ENCODE assay signal across 24 cellular contexts in the genomic region with DNA sequence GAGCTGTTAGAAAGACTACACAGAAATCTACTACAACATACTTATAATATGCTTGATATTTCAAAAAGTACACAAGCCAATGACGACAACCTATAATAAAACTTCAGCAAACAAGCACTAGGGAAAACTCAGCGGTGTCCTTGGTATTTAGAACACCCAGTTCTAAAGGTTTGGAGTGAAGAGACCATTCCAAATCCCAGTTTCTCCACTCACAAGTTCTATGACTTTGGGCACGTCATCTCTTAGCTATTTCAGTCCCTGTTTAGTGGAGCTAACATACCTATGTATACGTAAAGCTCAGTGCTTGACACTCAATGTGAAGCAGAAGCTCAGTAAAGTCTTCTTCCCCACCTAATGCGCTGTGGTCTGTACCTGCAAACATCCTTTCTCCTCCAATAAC. TPM values are rescaled to one million over a fixed set of nuclear protein-coding genes. Genes with fewer than 3 reads are reported as not detected.
DNase-seq lines count a peak whose midpoint lies in the region; ATAC-seq, FAIRE-seq and TF ChIP-seq lines count a peak whose summit lies in the region.
"Had no signal": no experiment of that assay in that cellular context is flagged by ENCODE, and none has a peak within 500 bp of the region (broad histone marks: within the 10 kb centered on the region; RNA-seq: fewer than 3 reads in every experiment).

No MANE protein-coding gene starts in this region.

- peaks cover 13% of the 10 kb centered on the region for H3K79me2 ChIP-seq in astrocyte (ENCODE audit: insufficient read depth, low read length)

- H3K36me3 ChIP-seq in astrocyte (ENCODE audit: insufficient read depth, low read length): no peaks in the 10 kb centered on the region
- no peaks in the 10 kb centered on the region for H3K36me3 ChIP-seq in mucosa of rectum (ENCODE audit: control insufficient read depth in 2 of 2, insufficient read depth in 2 of 2, low read length in 2 of 2)
- no peaks in the 10 kb centered on the region for H3K36me3 ChIP-seq in upper lobe of left lung
- H3K36me3 ChIP-seq: BLaER1, cardiac muscle cell, neutrophil, spleen had no signal

- H4K20me1 ChIP-seq in astrocyte (ENCODE audit: insufficient read depth, low read length): no peaks in the 10 kb centered on the region
- H4K20me1 ChIP-seq: BLaER1 had no signal

- peaks cover 87% of the 10 kb centered on the region for H3K4me1 Mint-ChIP-seq in activated naive CD4-positive, alpha-beta T cell treated with anti-CD3 and anti-CD28 coated beads, Interleukin-2, amount 50 U/mL, for 24 hours
- H3K4me1 Mint-ChIP-seq in activated naive CD4-positive, alpha-beta T cell treated with anti-CD3 and anti-CD28 coated beads for 36 hours (ENCODE audit: low read depth): peaks cover 76% of the 10 kb centered on the region
- H3K4me1 Mint-ChIP-seq in astrocyte (ENCODE audit: low read depth, unreplicated experiment): peaks cover 27% of the 10 kb centered on the region
- peaks cover 13 to 62% of the 10 kb centered on the region in 2 donors for H3K4me1 Mint-ChIP-seq in effector memory CD8-positive, alpha-beta T cell (ENCODE audit: low read depth in 2 of 2)

- H2AFZ ChIP-seq in astrocyte (ENCODE audit: low read depth, low read length): no peak overlapping the region

- FAIRE-seq in astrocyte (lab: Jason Lieb, UNC): no peak

- CTCF ChIA-PET in activated naive CD4-positive, alpha-beta T cell treated with anti-CD3 and anti-CD28 coated beads for 36 hours (lab: Charles Lee): interaction anchor here (0.6 to 1.2 kb wide), 2 partner anchors 46 to 55 kb away, joined by 3 to 4 read pairs; no protein-coding TSS in a partner anchor

- intact Hi-C loops in activated naive CD4-positive, alpha-beta T cell treated with anti-CD3 and anti-CD28 coated beads for 36 hours (cut with micrococcal nuclease): no loop called here

- peak in 1 of 4 donors; percentile 39 for TF ChIP-seq EP300 in upper lobe of left lung (IDR thresholded peaks at IDR 0.05)

- H3K27ac ChIP-seq in astrocyte (ENCODE audit: low read depth, low read length): no peak overlapping the region
- H3K27ac ChIP-seq in mucosa of rectum (ENCODE audit: low read depth in 2 of 2, low read length in 2 of 2): peak overlapping the region; percentile 11 to 12
- peak overlapping the region in 2 of 4 donors; percentile 16 to 27 for H3K27ac ChIP-seq in upper lobe of left lung
- H3K27ac ChIP-seq: BLaER1, cardiac muscle cell, neutrophil, spleen, VCaP had no signal

- H3K4me1 ChIP-seq in astrocyte (ENCODE audit: insufficient read depth, low read length): peaks cover 14% of the 10 kb centered on the region
- peaks cover 2 to 11% of the 10 kb centered on the region in 2 donors for H3K4me1 ChIP-seq in mucosa of rectum (ENCODE audit: control insufficient read depth in 2 of 2, insufficient read depth in 2 of 2, low read length in 2 of 2)
- H3K4me1 ChIP-seq in upper lobe of left lung: peaks cover 10 to 16% (median 12%) of the 10 kb centered on the region in 4 donors
- H3K4me1 ChIP-seq: BLaER1 had no signal

- peak; percentile 31 to 81 for ATAC-seq in upper lobe of left lung (ENCODE audit: low FRiP score in 2 of 2)
- ATAC-seq in effector memory CD8-positive, alpha-beta T cell (replicated peaks): no peak
- ATAC-seq: left ventricle myocardium superior; stimulated activated naive CD8-positive, alpha-beta T cell treated with anti-CD3 and anti-CD28 coated beads, Interleukin-15, amount 100 ng/mL, for 72 hours had no signal

- no peak for TF ChIP-seq CTCF in astrocyte (IDR thresholded peaks at IDR 0.05; ENCODE audit: insufficient read depth, low read depth, low read length)
- TF ChIP-seq CTCF in upper lobe of left lung (IDR thresholded peaks at IDR 0.05): no peak

- peak overlapping the region; percentile 41 for H3K4me2 ChIP-seq in astrocyte (ENCODE audit: low read length)
- H3K4me2 ChIP-seq: BLaER1, SK-N-SH had no signal

- no peak for DNase-seq in activated naive CD4-positive, alpha-beta T cell treated with anti-CD3 and anti-CD28 coated beads for 36 hours
- DNase-seq in astrocyte (ENCODE audit: low read depth) (no peak), upper lobe of left lung (no peak), cerebellar cortex (ENCODE audit: low spot score) (no peak)
- no peak for DNase-seq in activated CD4-positive, CD25-positive, alpha-beta regulatory T cell (lab: John Stamatoyannopoulos, UW)
- DNase-seq in effector memory CD8-positive, alpha-beta T cell: no peak
- DNase-seq: activated CD4-positive, alpha-beta T cell treated with anti-CD3 and anti-CD28 coated beads, Interleukin-2, amount 50 U/mL, for 4 hours; activated effector memory CD4-positive, alpha-beta T cell treated with anti-CD3 and anti-CD28 coated beads, Interleukin-2, amount 50 U/mL, for 16 hours; amniotic stem cell; Calu3; dermis blood vessel endothelial cell; H7; left ventricle myocardium superior; SK-N-SH; spleen; stimulated activated CD4-positive, alpha-beta T cell treated with anti-CD3 and anti-CD28 coated beads, Interleukin-4, amount 100 ng/mL, for 24 hours; stimulated activated naive CD8-positive, alpha-beta T cell treated with anti-CD3 and anti-CD28 coated beads, Interleukin-15, amount 100 ng/mL, for 72 hours; T-helper 2 cell had no signal

- H3K4me3 Mint-ChIP-seq in activated naive CD4-positive, alpha-beta T cell treated with anti-CD3 and anti-CD28 coated beads, Interleukin-2, amount 50 U/mL, for 24 hours: peak overlapping the region; percentile 15
- no peak overlapping the region for H3K4me3 Mint-ChIP-seq in activated naive CD4-positive, alpha-beta T cell treated with anti-CD3 and anti-CD28 coated beads for 36 hours
- H3K4me3 Mint-ChIP-seq in astrocyte (ENCODE audit: unreplicated experiment): peak overlapping the region; percentile 14
- H3K4me3 Mint-ChIP-seq in effector memory CD8-positive, alpha-beta T cell: no peak overlapping the region
- H3K4me3 Mint-ChIP-seq: stimulated activated naive CD8-positive, alpha-beta T cell treated with anti-CD3 and anti-CD28 coated beads, Interleukin-15, amount 100 ng/mL, for 72 hours had no signal

- no peaks in the 10 kb centered on the region for H3K27me3 Mint-ChIP-seq in activated naive CD4-positive, alpha-beta T cell treated with anti-CD3 and anti-CD28 coated beads, Interleukin-2, amount 50 U/mL, for 24 hours
- H3K27me3 Mint-ChIP-seq in activated naive CD4-positive, alpha-beta T cell treated with anti-CD3 and anti-CD28 coated beads for 36 hours (ENCODE audit: low read depth): no peaks in the 10 kb centered on the region
- H3K27me3 Mint-ChIP-seq in astrocyte (ENCODE audit: low read depth, unreplicated experiment): no peaks in the 10 kb centered on the region
- H3K27me3 Mint-ChIP-seq in effector memory CD8-positive, alpha-beta T cell: no peaks in the 10 kb centered on the region
- H3K27me3 Mint-ChIP-seq: stimulated activated naive CD8-positive, alpha-beta T cell treated with anti-CD3 and anti-CD28 coated beads, Interleukin-15, amount 100 ng/mL, for 72 hours had no signal

- TF ChIP-seq POLR2A in upper lobe of left lung (IDR thresholded peaks at IDR 0.05): no peak

- H3K27me3 ChIP-seq in astrocyte (ENCODE audit: insufficient read depth, low read length) (no peaks in the 10 kb centered on the region), mucosa of rectum (ENCODE audit: control insufficient read depth in 2 of 2, insufficient read depth in 2 of 2, low read length in 2 of 2) (no peaks in the 10 kb centered on the region), upper lobe of left lung (no peaks in the 10 kb centered on the region)
- H3K27me3 ChIP-seq: BLaER1, cardiac muscle cell, neutrophil, spleen had no signal

- H3K27ac Mint-ChIP-seq in activated naive CD4-positive, alpha-beta T cell treated with anti-CD3 and anti-CD28 coated beads, Interleukin-2, amount 50 U/mL, for 24 hours: peak overlapping the region; percentile 19
- H3K27ac Mint-ChIP-seq in activated naive CD4-positive, alpha-beta T cell treated with anti-CD3 and anti-CD28 coated beads for 36 hours: no peak overlapping the region
- H3K27ac Mint-ChIP-seq in astrocyte (ENCODE audit: unreplicated experiment): no peak overlapping the region
- H3K27ac Mint-ChIP-seq in effector memory CD8-positive, alpha-beta T cell: no peak overlapping the region
- H3K27ac Mint-ChIP-seq: stimulated activated naive CD8-positive, alpha-beta T cell treated with anti-CD3 and anti-CD28 coated beads, Interleukin-15, amount 100 ng/mL, for 72 hours had no signal

- no peak overlapping the region for H3K9ac ChIP-seq in astrocyte (ENCODE audit: low read length)
- no peak overlapping the region for H3K9ac ChIP-seq in mucosa of rectum (ENCODE audit: low read depth in 1 of 2, low read length in 2 of 2)
- H3K9ac ChIP-seq: BLaER1, SK-N-SH had no signal

- 67 to 86% methylated on average over 5 of the region's 5 CpGs for whole genome bisulfite sequencing in upper lobe of left lung, 2 donors

- H3K9me3 ChIP-seq in astrocyte (ENCODE audit: insufficient read depth, low read depth, low read length): no peaks in the 10 kb centered on the region
- no peaks in the 10 kb centered on the region for H3K9me3 ChIP-seq in mucosa of rectum (ENCODE audit: control insufficient read depth in 2 of 2, low read length in 2 of 2)
- no peaks in the 10 kb centered on the region for H3K9me3 ChIP-seq in upper lobe of left lung
- H3K9me3 ChIP-seq: BLaER1, neutrophil, SK-N-SH, spleen had no signal

- H3K9me3 Mint-ChIP-seq in activated naive CD4-positive, alpha-beta T cell treated with anti-CD3 and anti-CD28 coated beads, Interleukin-2, amount 50 U/mL, for 24 hours: no peaks in the 10 kb centered on the region
- H3K9me3 Mint-ChIP-seq in activated naive CD4-positive, alpha-beta T cell treated with anti-CD3 and anti-CD28 coated beads for 36 hours: no peaks in the 10 kb centered on the region
- H3K9me3 Mint-ChIP-seq in astrocyte (ENCODE audit: unreplicated experiment): no peaks in the 10 kb centered on the region
- H3K9me3 Mint-ChIP-seq in effector memory CD8-positive, alpha-beta T cell: no peaks in the 10 kb centered on the region
- H3K9me3 Mint-ChIP-seq: stimulated activated naive CD8-positive, alpha-beta T cell treated with anti-CD3 and anti-CD28 coated beads, Interleukin-15, amount 100 ng/mL, for 72 hours had no signal

- no peak overlapping the region for H3K4me3 ChIP-seq in astrocyte (ENCODE audit: insufficient read depth, low read depth, low read length)
- peak overlapping the region in 1 of 2 donors; percentile 34 for H3K4me3 ChIP-seq in mucosa of rectum (ENCODE audit: low read length in 2 of 2)
- H3K4me3 ChIP-seq in upper lobe of left lung: no peak overlapping the region
- H3K4me3 ChIP-seq: BLaER1, cardiac muscle cell, spleen had no signal

- peaks cover 7% of the 10 kb centered on the region for H3K36me3 Mint-ChIP-seq in activated naive CD4-positive, alpha-beta T cell treated with anti-CD3 and anti-CD28 coated beads, Interleukin-2, amount 50 U/mL, for 24 hours
- H3K36me3 Mint-ChIP-seq in activated naive CD4-positive, alpha-beta T cell treated with anti-CD3 and anti-CD28 coated beads for 36 hours (ENCODE audit: low read depth): no peaks in the 10 kb centered on the region
- peaks cover 3% of the 10 kb centered on the region for H3K36me3 Mint-ChIP-seq in astrocyte (ENCODE audit: low read depth, unreplicated experiment)
- no peaks in the 10 kb centered on the region for H3K36me3 Mint-ChIP-seq in effector memory CD8-positive, alpha-beta T cell (ENCODE audit: insufficient read depth)

RNA-seq across cellular contexts. Expression of a gene that starts 52.8 kb away (rescaled TPM):
- total RNA-seq in activated naive CD4-positive, alpha-beta T cell treated with anti-CD3 and anti-CD28 coated beads for 36 hours: 10 to 100 TPM; 44.3 to 51.4 TPM
- total RNA-seq in astrocyte (35.1 and 41.6 TPM in 2 replicates), upper lobe of left lung (10 to 100 TPM; 13.8 to 30.4 (median 20.9) TPM)

Comparison
In these comparisons a context has a peak if more than half of its experiments do, and no peak if none do; other contexts are left out.
1. H3K4me3 Mint-ChIP-seq: peak in activated naive CD4-positive, alpha-beta T cell treated with anti-CD3 and anti-CD28 coated beads, Interleukin-2, amount 50 U/mL, for 24 hours (single experiment) and astrocyte (single experiment); none in activated naive CD4-positive, alpha-beta T cell treated with anti-CD3 and anti-CD28 coated beads for 36 hours (single experiment) and effector memory CD8-positive, alpha-beta T cell (0 of 2).